ENCODE assay signal across 14 cellular contexts in genomic region chr14:69335421-69335820, GRCh38.
A peak's percentile ranks its signal among the peaks of the same experiment; 100 is the strongest.
DNase-seq lines count a peak whose midpoint lies in the region; ATAC-seq and TF ChIP-seq lines count a peak whose summit lies in the region.
"Had no signal": no experiment of that assay in that cellular context is flagged by ENCODE, and none has a peak within 500 bp of the region (broad histone marks: within the 10 kb centered on the region; RNA-seq: fewer than 3 reads in every experiment).

No MANE protein-coding gene starts in this region.

- peaks cover 4% of the 10 kb centered on the region for H3K4me1 ChIP-seq in mammary epithelial cell (ENCODE audit: insufficient read depth, low read length)
- H3K4me1 ChIP-seq: stomach had no signal

- no peaks in the 10 kb centered on the region for H3K36me3 ChIP-seq in mammary epithelial cell (ENCODE audit: insufficient read depth, low read length)
- H3K36me3 ChIP-seq: ovary, stomach had no signal

- H2AFZ ChIP-seq in mammary epithelial cell (ENCODE audit: low read depth, low read length), result no peak overlapping the region

- H3K4me2 ChIP-seq in mammary epithelial cell (ENCODE audit: insufficient read depth, low read depth, low read length), result peak overlapping the region; percentile 36
- H3K4me2 ChIP-seq: SK-N-SH had no signal

- H3K9ac ChIP-seq in mammary epithelial cell (ENCODE audit: insufficient read depth, low read length), result no peak overlapping the region
- H3K9ac ChIP-seq: SK-N-SH had no signal

- CTCF ChIA-PET in mammary epithelial cell (lab: Charles Lee; ENCODE audit: low non-redundant PET), result no interaction called here

- no peak for ATAC-seq in HG03196 (IDR thresholded peaks at IDR 0.05; ENCODE audit: unreplicated experiment)
- ATAC-seq: HCT116 had no signal

- intact Hi-C loops in mammary epithelial cell (cut with micrococcal nuclease), result loop anchor here (5.0 kb wide), 1 partner anchor 88 kb away; no protein-coding TSS in a partner anchor

- in situ Hi-C loops in mammary epithelial cell (cut with MboI; ENCODE audit: low sequenced_read_pairs in 2 of 2), result no loop called here

- H4K20me1 ChIP-seq in mammary epithelial cell (ENCODE audit: insufficient read depth, low read length), result no peaks in the 10 kb centered on the region

- H3K27ac ChIP-seq in mammary epithelial cell (ENCODE audit: insufficient read depth, low read depth, low read length), result no peak overlapping the region
- H3K27ac ChIP-seq: ovary, stomach had no signal

- no peaks in the 10 kb centered on the region for H3K27me3 ChIP-seq in mammary epithelial cell (ENCODE audit: insufficient read depth, low read length)
- H3K27me3 ChIP-seq: ovary, stomach had no signal

- H3K4me3 Mint-ChIP-seq in nephron, result no peak overlapping the region
- H3K4me3 Mint-ChIP-seq: central memory CD8-positive, alpha-beta T cell had no signal

- WGBS in mammary epithelial cell (ENCODE audit: low coverage, missing lambda C conversion rate), result 0% methylated on average over 6 of the region's 6 CpGs

- BruUV-seq in mammary epithelial cell (replicated peaks; lab: Mats Ljungman, UMichigan), result no TSS peak

- H3K27ac Mint-ChIP-seq in nephron, result peak overlapping the region; percentile 68 to 86 (median 69)

- dilution Hi-C loops in mammary epithelial cell (cut with HindIII; ENCODE audit: low sequenced_read_pairs), result no loop called here

- H3K4me3 ChIP-seq in mammary epithelial cell (replicated peaks in 1 of 3; ENCODE audit: insufficient read depth in 1 of 3, low read depth in 2 of 3, low read length in 3 of 3), result no peak overlapping the region
- H3K4me3 ChIP-seq: ovary, stomach had no signal

- H3K9me3 Mint-ChIP-seq in nephron, result no peaks in the 10 kb centered on the region
- H3K9me3 Mint-ChIP-seq: central memory CD8-positive, alpha-beta T cell had no signal

- no peaks in the 10 kb centered on the region for H3K4me1 Mint-ChIP-seq in nephron

- no peaks in the 10 kb centered on the region for H3K36me3 Mint-ChIP-seq in nephron (ENCODE audit: low read depth)

- peak; percentile 90 for DNase-seq in DMS79 treated with DMSO at 0.1 percent for 48 hours (lab: John Stamatoyannopoulos, UW)
- DNase-seq in M059J (ENCODE audit: low read depth), result peak; percentile 86
- DNase-seq in mammary epithelial cell, result peak; percentile 82
- DNase-seq in NCI-H2171 (lab: John Stamatoyannopoulos, UW), result no peak
- DNase-seq in AG20443 (ENCODE audit: low spot score), result no peak
- DNase-seq: activated gamma-delta T cell treated with Interleukin-2 at 50 U/mL for 16 hours, midbrain, ovary, SK-N-SH, stomach had no signal

- H3K9me3 ChIP-seq in mammary epithelial cell (replicated peaks; ENCODE audit: insufficient read depth, low read length), result no peaks in the 10 kb centered on the region
- H3K9me3 ChIP-seq: ovary, SK-N-SH, stomach had no signal

- H3K79me2 ChIP-seq in mammary epithelial cell (ENCODE audit: insufficient read depth, low read length), result no peaks in the 10 kb centered on the region

- no peaks in the 10 kb centered on the region for H3K27me3 Mint-ChIP-seq in nephron (ENCODE audit: low read depth)

- TF ChIP-seq CTCF in mammary epithelial cell (conservative IDR thresholded peaks at IDR 0.05 in 1 of 2, IDR thresholded peaks at IDR 0.05 in 1 of 2; ENCODE audit: extremely low read depth in 1 of 2, insufficient read depth in 1 of 2, low read depth in 1 of 2, low read length in 2 of 2) (no peak), nephron (IDR thresholded peaks at IDR 0.05; ENCODE audit: unreplicated experiment in 3 of 3) (no peak)

Comparison
In these comparisons a context has a peak if more than half of its experiments do, and no peak if none do; other contexts are left out.
1. DNase-seq: peak in DMS79 treated with DMSO at 0.1 percent for 48 hours (single experiment), M059J (single experiment) and mammary epithelial cell (single experiment); none in NCI-H2171 (single experiment) and AG20443 (single experiment).